10 cellular contexts compared by ENCODE assay signal in genomic region chrX:134753185-134754008, GRCh38. TPM values are rescaled to one million over a fixed set of nuclear protein-coding genes. Genes with fewer than 3 reads are reported as not detected.
DNase-seq lines count a peak whose midpoint lies in the region; ATAC-seq and TF ChIP-seq lines count a peak whose summit lies in the region.
"Had no signal": no experiment of that assay in that cellular context is flagged by ENCODE, and none has a peak within 500 bp of the region (broad histone marks: within the 10 kb centered on the region; RNA-seq: fewer than 3 reads in every experiment).

No MANE protein-coding gene starts in this region.

- H3K4me3 ChIP-seq in HFF-Myc (replicated peaks; ENCODE audit: low read depth, low read length) = no peak overlapping the region

- ATAC-seq in HG02884 (IDR thresholded peaks at IDR 0.05; ENCODE audit: unreplicated experiment) (no peak), GM21529 (IDR thresholded peaks at IDR 0.05; ENCODE audit: unreplicated experiment) (no peak)
- ATAC-seq: activated T-cell treated with anti-CD3 and anti-CD28 coated beads, Interleukin-2, amount 50 U/mL, for 4 hours had no signal

- DNase-seq in AG20443 (ENCODE audit: low spot score) (peak; percentile 31), HFF-Myc (ENCODE audit: extremely low read depth, low read depth) (peak; percentile 57), SW480 (ENCODE audit: low spot score) (peak; percentile 18), hepatic stellate cell (ENCODE audit: low spot score) (peak; percentile 24), HT-29 (ENCODE audit: low spot score) (no peak), SKM-1 (lab: John Stamatoyannopoulos, UW; ENCODE audit: unreplicated experiment) (no peak)
- DNase-seq: activated T-cell treated with anti-CD3 and anti-CD28 coated beads, Interleukin-2, amount 50 U/mL, for 4 hours; effector memory CD4-positive, alpha-beta T cell had no signal

- TF ChIP-seq CTCF in HFF-Myc (IDR thresholded peaks at IDR 0.05; ENCODE audit: low read depth, low read length, missing control alignments) = no peak

RNA-seq across cellular contexts. Expression of gene PABIR2, which starts 43.6 kb away (rescaled TPM):
- total RNA-seq in HT-29 (2014; rRNA removed; shearing (Covaris generic)) = 8.9 and 9.2 TPM in 2 replicates

Comparison
In these comparisons a context has a peak if more than half of its experiments do, and no peak if none do; other contexts are left out.
1. DNase-seq: peak in AG20443 (single experiment), HFF-Myc (single experiment), SW480 (single experiment) and hepatic stellate cell (single experiment); none in HT-29 (single experiment) and SKM-1 (single experiment).